10 cellular contexts compared by ENCODE assay signal in genomic region chr10:43689007-43689491, GRCh38. TPM values are rescaled to one million over a fixed set of nuclear protein-coding genes. Genes with fewer than 3 reads are reported as not detected.
DNase-seq lines count a peak whose midpoint lies in the region; ATAC-seq, FAIRE-seq and TF ChIP-seq lines count a peak whose summit lies in the region.
"Had no signal": no experiment of that assay in that cellular context is flagged by ENCODE, and none has a peak within 500 bp of the region (broad histone marks: within the 10 kb centered on the region; RNA-seq: fewer than 3 reads in every experiment).

No MANE protein-coding gene starts in this region.

- CTCF ChIA-PET in CD8-positive, alpha-beta T cell (lab: Charles Lee): interaction anchor here (0.8 to 3.4 kb wide), 25 partner anchors 8 to 1179 kb away, joined by 3 to 33 read pairs (median 4); no protein-coding TSS in a partner anchor
- CTCF ChIA-PET in activated B cell treated with CpG ODN at 0.5 μM for 24 hours (lab: Charles Lee): interaction anchor here (0.8 kb wide), 1 partner anchor 17 kb away, joined by 3 read pairs; no protein-coding TSS in a partner anchor

- peaks cover 5% of the 10 kb centered on the region for H3K4me1 Mint-ChIP-seq in CD8-positive, alpha-beta T cell (ENCODE audit: low read depth)
- H3K4me1 Mint-ChIP-seq in activated B cell treated with CpG ODN at 0.5 μM for 24 hours: peaks cover 14% of the 10 kb centered on the region

- no peaks in the 10 kb centered on the region for H3K9me3 Mint-ChIP-seq in CD8-positive, alpha-beta T cell
- no peaks in the 10 kb centered on the region for H3K9me3 Mint-ChIP-seq in activated B cell treated with CpG ODN at 0.5 μM for 24 hours

- no peak overlapping the region for H3K27ac ChIP-seq in CD8-positive, alpha-beta T cell (ENCODE audit: low read depth, low read length)
- H3K27ac ChIP-seq in right atrium auricular region: peak overlapping the region; percentile 78 to 86

- ATAC-seq in CD8-positive, alpha-beta T cell: no peak
- ATAC-seq in activated B cell treated with CpG ODN at 0.5 μM for 24 hours (ENCODE audit: low read depth) (no peak), HG03469 (IDR thresholded peaks at IDR 0.05; ENCODE audit: unreplicated experiment) (no peak), GM18511 (IDR thresholded peaks at IDR 0.05; ENCODE audit: unreplicated experiment) (no peak)

- no peaks in the 10 kb centered on the region for H3K36me3 ChIP-seq in CD8-positive, alpha-beta T cell (ENCODE audit: insufficient read depth, low read length)
- no peaks in the 10 kb centered on the region for H3K36me3 ChIP-seq in right atrium auricular region
- H3K36me3 ChIP-seq: MG63 had no signal

- intact Hi-C loops in CD8-positive, alpha-beta T cell (cut with DNase I, micrococcal nuclease): no loop called here
- intact Hi-C loops in activated B cell treated with CpG ODN at 0.5 μM for 24 hours (cut with micrococcal nuclease): loop anchor here (10.0 kb wide), 1 partner anchor 626 kb away; no protein-coding TSS in a partner anchor

- FAIRE-seq in GM19239 (lab: Jason Lieb, UNC): no peak

- POLR2A ChIA-PET in CD8-positive, alpha-beta T cell (lab: Charles Lee): interaction anchor here (0.7 to 1.4 kb wide), 3 partner anchors 9 to 505 kb away, joined by 3 to 4 read pairs (median 3); partner anchors contain the start of gene ZNF32
- POLR2A ChIA-PET in activated B cell treated with CpG ODN at 0.5 μM for 24 hours (lab: Charles Lee): no interaction called here

- H3K4me3 Mint-ChIP-seq in CD8-positive, alpha-beta T cell: peak overlapping the region; percentile 88
- H3K4me3 Mint-ChIP-seq in activated B cell treated with CpG ODN at 0.5 μM for 24 hours: peak overlapping the region; percentile 80

- no peak for DNase-seq in CD8-positive, alpha-beta T cell
- DNase-seq in activated B cell treated with CpG ODN at 0.5 μM for 24 hours: no peak
- DNase-seq in right atrium auricular region (ENCODE audit: low spot score): no peak
- DNase-seq in retinal pigment epithelial cell (ENCODE audit: low read depth): no peak
- DNase-seq in dedifferentiated amniotic fluid mesenchymal stem cell (ENCODE audit: extremely low spot score): no peak
- no peak for DNase-seq in GM19239 (ENCODE audit: insufficient read length, low spot score)
- DNase-seq: effector CD4-positive, alpha-beta T cell had no signal

- no peaks in the 10 kb centered on the region for H3K36me3 Mint-ChIP-seq in CD8-positive, alpha-beta T cell
- H3K36me3 Mint-ChIP-seq in activated B cell treated with CpG ODN at 0.5 μM for 24 hours (ENCODE audit: low read depth): no peaks in the 10 kb centered on the region

- no peak for TF ChIP-seq CTCF in CD8-positive, alpha-beta T cell (IDR thresholded peaks at IDR 0.05)
- TF ChIP-seq CTCF in activated B cell treated with CpG ODN at 0.5 μM for 24 hours (IDR thresholded peaks at IDR 0.05) (no peak), right atrium auricular region (IDR thresholded peaks at IDR 0.05) (no peak), retinal pigment epithelial cell (conservative IDR thresholded peaks at IDR 0.05; ENCODE audit: low read depth, low read length) (no peak)

- no peaks in the 10 kb centered on the region for H3K9me3 ChIP-seq in CD8-positive, alpha-beta T cell (ENCODE audit: low read length)
- H3K9me3 ChIP-seq in right atrium auricular region: no peaks in the 10 kb centered on the region
- H3K9me3 ChIP-seq: MG63 had no signal

- peaks cover 8% of the 10 kb centered on the region for H3K4me1 ChIP-seq in CD8-positive, alpha-beta T cell (ENCODE audit: insufficient read depth, low read length)
- peaks cover 0 to 33% of the 10 kb centered on the region in 2 donors for H3K4me1 ChIP-seq in right atrium auricular region

- H3K27me3 Mint-ChIP-seq in CD8-positive, alpha-beta T cell (ENCODE audit: low read depth): peaks cover 26% of the 10 kb centered on the region
- peaks cover 29% of the 10 kb centered on the region for H3K27me3 Mint-ChIP-seq in activated B cell treated with CpG ODN at 0.5 μM for 24 hours

- no peak overlapping the region for H3K27ac Mint-ChIP-seq in CD8-positive, alpha-beta T cell
- no peak overlapping the region for H3K27ac Mint-ChIP-seq in activated B cell treated with CpG ODN at 0.5 μM for 24 hours

- peak overlapping the region; percentile 83 for H3K4me3 ChIP-seq in CD8-positive, alpha-beta T cell (ENCODE audit: low read depth, low read length)
- H3K4me3 ChIP-seq in right atrium auricular region (peak overlapping the region in 1 of 2 donors; percentile 63), retinal pigment epithelial cell (ENCODE audit: low read length) (peak overlapping the region; percentile 60)
- H3K4me3 ChIP-seq: MG63 had no signal

- H3K27me3 ChIP-seq in CD8-positive, alpha-beta T cell (ENCODE audit: insufficient read depth, low read length): no peaks in the 10 kb centered on the region
- no peaks in the 10 kb centered on the region for H3K27me3 ChIP-seq in right atrium auricular region
- H3K27me3 ChIP-seq: MG63 had no signal

RNA-seq across cellular contexts. Expression of gene ZNF32, which starts 40.4 kb away (rescaled TPM):
- total RNA-seq in CD8-positive, alpha-beta T cell: 10 to 100 TPM; 17.4 to 18.9 TPM
- total RNA-seq in activated B cell treated with CpG ODN at 0.5 μM for 24 hours (26.7 and 30.1 TPM in 2 replicates), right atrium auricular region (10 to 100 TPM; 56.1 to 56.5 TPM)
